1 cellular context compared by ENCODE assay signal in genomic region chr17:31550389-31551056, GRCh38.
TF ChIP-seq lines count a peak whose summit lies in the region.

No MANE protein-coding gene starts in this region.

TF ChIP-seq in HepG2, 621 proteins besides CTCF, POLR2A, EP300 and RAD21 (continued from another document):
- TF ChIP-seq ZNF776 (CRISPR knock-in tag; IDR thresholded peaks at IDR 0.05) (0 out of 2 replicates have a peak, but pooled peaks have one; percentile 7), ZNF709 (CRISPR knock-in tag; IDR thresholded peaks at IDR 0.05) (0 out of 2 replicates have a peak, but pooled peaks have one; percentile 30), CREB1 (IDR thresholded peaks at IDR 0.05) (no peak), CREB1 (CRISPR knock-in tag; IDR thresholded peaks at IDR 0.05) (peak; percentile 14; the same call in 1 of the 2 replicates), ZBTB42 (CRISPR knock-in tag; IDR thresholded peaks at IDR 0.05) (peak; percentile 27; the same call in 1 of the 2 replicates), ZNF891 (CRISPR knock-in tag; IDR thresholded peaks at IDR 0.05) (peak; percentile 33), SMARCE1 (IDR thresholded peaks at IDR 0.05; ENCODE audit: borderline replicate concordance) (no peak), MEIS2 (CRISPR knock-in tag; IDR thresholded peaks at IDR 0.05) (0 out of 2 replicates have a peak, but pooled peaks have one; percentile 4), NFKB2 (CRISPR knock-in tag; IDR thresholded peaks at IDR 0.05; ENCODE audit: borderline replicate concordance) (0 out of 2 replicates have a peak, but pooled peaks have one; percentile 40), SRSF1 (optimal IDR thresholded peaks at IDR 0.05; ENCODE audit: low read depth, low read length) (peak; percentile 8), NFYC (CRISPR knock-in tag; IDR thresholded peaks at IDR 0.05) (no peak), ZNF205 (CRISPR knock-in tag; IDR thresholded peaks at IDR 0.05) (0 out of 2 replicates have a peak, but pooled peaks have one; percentile 11), ZNF780A (CRISPR knock-in tag; IDR thresholded peaks at IDR 0.05) (no peak)
- TF ChIP-seq, protein P1, sequence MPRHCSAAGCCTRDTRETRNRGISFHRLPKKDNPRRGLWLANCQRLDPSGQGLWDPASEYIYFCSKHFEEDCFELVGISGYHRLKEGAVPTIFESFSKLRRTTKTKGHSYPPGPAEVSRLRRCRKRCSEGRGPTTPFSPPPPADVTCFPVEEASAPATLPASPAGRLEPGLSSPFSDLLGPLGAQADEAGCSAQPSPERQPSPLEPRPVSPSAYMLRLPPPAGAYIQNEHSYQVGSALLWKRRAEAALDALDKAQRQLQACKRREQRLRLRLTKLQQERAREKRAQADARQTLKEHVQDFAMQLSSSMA (CRISPR knock-in tag; IDR thresholded peaks at IDR 0.05), result no peak
